ENCODE assay signal across 8 cellular contexts in genomic region chr17:49763735-49764558, GRCh38. TPM values are rescaled to one million over a fixed set of nuclear protein-coding genes. Genes with fewer than 3 reads are reported as not detected.
DNase-seq lines count a peak whose midpoint lies in the region; ATAC-seq and TF ChIP-seq lines count a peak whose summit lies in the region.

TSS of gene FAM117A (minus strand) at chr17:49764131. CDS start at chr17:49764087, 44 bp downstream.

- 0 to 1% methylated on average over 6 to 32 of the region's 53 CpGs for WGBS in transverse colon (ENCODE audit: low coverage in 1 of 2), 2 donors

- peak within 1 kb of the TSS; percentile 97 for H3K4me3 Mint-ChIP-seq in activated naive CD8-positive, alpha-beta T cell treated with anti-CD3 and anti-CD28 coated beads, Interleukin-2, amount 10 ng/mL, durations not matched to agents 7 days and 5 days

- TF ChIP-seq POLR2A in transverse colon (IDR thresholded peaks at IDR 0.05): peak; percentile 60

- H3K4me1 ChIP-seq in cardiac muscle cell (ENCODE audit: low read depth) (peaks cover 5% of the 10 kb centered on the region), parathyroid adenoma (no peaks in the 10 kb centered on the region), transverse colon (peaks cover 7 to 36% (median 9%) of the 10 kb centered on the region in 4 donors)

- peak within 1 kb of the TSS; percentile 95 for H3K27ac Mint-ChIP-seq in activated naive CD8-positive, alpha-beta T cell treated with anti-CD3 and anti-CD28 coated beads, Interleukin-2, amount 10 ng/mL, durations not matched to agents 7 days and 5 days

- no peaks in the 10 kb centered on the region for H3K9me3 Mint-ChIP-seq in activated naive CD8-positive, alpha-beta T cell treated with anti-CD3 and anti-CD28 coated beads, Interleukin-2, amount 10 ng/mL, durations not matched to agents 7 days and 5 days

- peaks cover 3% of the 10 kb centered on the region for H3K79me2 ChIP-seq in parathyroid adenoma

- intact Hi-C loops in transverse colon (cut with DNase I; ENCODE audit: low total_unique reads): no loop called here

- DNase-seq in NCI-H1417 treated with DMSO at 0.1 percent for 48 hours (lab: John Stamatoyannopoulos, UW) (peak; percentile 91), SW 1271 (lab: John Stamatoyannopoulos, UW) (peak; percentile 93 to 98), cardiac muscle cell (ENCODE audit: low read depth in 1 of 2, low spot score in 1 of 2) (peak; percentile 99), transverse colon (peak; percentile 98)
- DNase-seq in activated naive CD8-positive, alpha-beta T cell treated with anti-CD3 and anti-CD28 coated beads, Interleukin-2, amount 10 ng/mL, durations not matched to agents 7 days and 5 days: peak; percentile 88

- H3K9ac ChIP-seq in parathyroid adenoma: no peak within 1 kb of the TSS

- no peaks in the 10 kb centered on the region for H3K36me3 ChIP-seq in cardiac muscle cell
- H3K36me3 ChIP-seq in parathyroid adenoma (ENCODE audit: control insufficient read depth, insufficient read depth, low read length): no peaks in the 10 kb centered on the region
- H3K36me3 ChIP-seq in transverse colon: no peaks in the 10 kb centered on the region

- in situ Hi-C loops in transverse colon (cut with MboI; ENCODE audit: low pct_ligation_motif_present in 1 of 4, low pct_unique_long_range_greater_than_20kb in 1 of 4, low sequenced_read_pairs in 3 of 4): no loop called here

- H3K4me2 ChIP-seq in parathyroid adenoma (ENCODE audit: low read length): peak within 1 kb of the TSS; percentile 82

- H3K36me3 Mint-ChIP-seq in activated naive CD8-positive, alpha-beta T cell treated with anti-CD3 and anti-CD28 coated beads, Interleukin-2, amount 10 ng/mL, durations not matched to agents 7 days and 5 days: peaks cover 4% of the 10 kb centered on the region

- H3K27me3 ChIP-seq in cardiac muscle cell: peaks cover 11% of the 10 kb centered on the region
- H3K27me3 ChIP-seq in parathyroid adenoma (ENCODE audit: control insufficient read depth, insufficient read depth, low read length): no peaks in the 10 kb centered on the region
- peaks cover 3% of the 10 kb centered on the region for H3K27me3 ChIP-seq in transverse colon

- no peak for TF ChIP-seq EP300 in transverse colon (IDR thresholded peaks at IDR 0.05; ENCODE audit: low read depth)

- H3K27me3 Mint-ChIP-seq in activated naive CD8-positive, alpha-beta T cell treated with anti-CD3 and anti-CD28 coated beads, Interleukin-2, amount 10 ng/mL, durations not matched to agents 7 days and 5 days: peaks cover 23% of the 10 kb centered on the region

- TF ChIP-seq CTCF in GM12875 (IDR thresholded peaks at IDR 0.05; ENCODE audit: borderline replicate concordance, insufficient read depth, low read depth, low read length) (no peak), cardiac muscle cell (IDR thresholded peaks at IDR 0.05; ENCODE audit: low read depth, low read length) (no peak), parathyroid adenoma (IDR thresholded peaks at IDR 0.05) (no peak), transverse colon (IDR thresholded peaks at IDR 0.05) (no peak)

- H3K27ac ChIP-seq in cardiac muscle cell (peak within 1 kb of the TSS; percentile 39), parathyroid adenoma (peak within 1 kb of the TSS; percentile 43), transverse colon (peak within 1 kb of the TSS; percentile 82 to 90 (median 88))

- POLR2A ChIA-PET in activated naive CD8-positive, alpha-beta T cell treated with anti-CD3 and anti-CD28 coated beads, Interleukin-2, amount 10 ng/mL, durations not matched to agents 7 days and 5 days (lab: Charles Lee): interaction anchor here (0.5 to 5.1 kb wide), 21 partner anchors 8 to 462 kb away, joined by 3 to 76 read pairs (median 5); partner anchors contain the start of genes KAT7 and SLC35B1

- H3K4me3 ChIP-seq in GM12875 (ENCODE audit: low read depth, low read length) (peak within 1 kb of the TSS; percentile 68), cardiac muscle cell (peak within 1 kb of the TSS; percentile 86), parathyroid adenoma (ENCODE audit: low read depth, low read length) (peak within 1 kb of the TSS; percentile 54), transverse colon (peak within 1 kb of the TSS; percentile 53 to 93 (median 90))

- no peaks in the 10 kb centered on the region for H3K9me3 ChIP-seq in cardiac muscle cell (ENCODE audit: low read depth)
- H3K9me3 ChIP-seq in parathyroid adenoma (ENCODE audit: control insufficient read depth, low read length): no peaks in the 10 kb centered on the region
- no peaks in the 10 kb centered on the region for H3K9me3 ChIP-seq in transverse colon

- peaks cover 36% of the 10 kb centered on the region for H3K4me1 Mint-ChIP-seq in activated naive CD8-positive, alpha-beta T cell treated with anti-CD3 and anti-CD28 coated beads, Interleukin-2, amount 10 ng/mL, durations not matched to agents 7 days and 5 days

- H2AFZ ChIP-seq in parathyroid adenoma: peak within 1 kb of the TSS; percentile 64

- ATAC-seq in HG02763 (IDR thresholded peaks at IDR 0.05; ENCODE audit: unreplicated experiment): peak; percentile 92
- ATAC-seq in activated naive CD8-positive, alpha-beta T cell treated with anti-CD3 and anti-CD28 coated beads, Interleukin-2, amount 10 ng/mL, durations not matched to agents 7 days and 5 days (ENCODE audit: low read depth): peak; percentile 95

RNA-seq across cellular contexts. Expression of gene FAM117A, which starts in this region (rescaled TPM):
- total RNA-seq in activated naive CD8-positive, alpha-beta T cell treated with anti-CD3 and anti-CD28 coated beads, Interleukin-2, amount 10 ng/mL, durations not matched to agents 7 days and 5 days: 10 to 100 TPM; 47.0 to 57.2 TPM
- total RNA-seq in cardiac muscle cell (19.2 and 30.9 TPM in 2 replicates), transverse colon (10 to 100 TPM in 2 of 4 donors, 1 to 10 TPM in 2; 8.6 to 14.6 (median 10.7) TPM)
- polyA plus RNA-seq in cardiac muscle cell: 21.8 and 25.5 TPM in 2 replicates

Comparison
In these comparisons a context has a peak if more than half of its experiments do, and no peak if none do; other contexts are left out.
1. Peak in every context shown above with its lines: DNase-seq, ATAC-seq, H3K4me3 ChIP-seq and H3K27ac ChIP-seq.